25 cellular contexts compared by ENCODE assay signal in genomic region chr4:82591592-82591991, GRCh38. TPM values are rescaled to one million over a fixed set of nuclear protein-coding genes. Genes with fewer than 3 reads are reported as not detected.
"Had no signal": no experiment of that assay in that cellular context is flagged by ENCODE, and none has a peak within 500 bp of the region (broad histone marks: within the 10 kb centered on the region; RNA-seq: fewer than 3 reads in every experiment).

No MANE protein-coding gene starts in this region.

- H3K36me3 ChIP-seq: cardiac muscle cell, gastroesophageal sphincter, left ventricle myocardium inferior, thoracic aorta, vagina, WERI-Rb-1 had no signal

- ATAC-seq: activated CD8-positive, alpha-beta T cell treated with anti-CD3 and anti-CD28 coated beads, Interleukin-2, amount 10 ng/mL, durations not matched to agents 7 days and 5 days; activated naive CD8-positive, alpha-beta T cell treated with anti-CD3 and anti-CD28 coated beads, Interleukin-2, amount 50 U/mL, for 24 hours; body of pancreas; gastroesophageal sphincter; natural killer cell had no signal

- H3K4me1 ChIP-seq: body of pancreas, gastroesophageal sphincter, left ventricle myocardium inferior, vagina had no signal

- H3K9me3 ChIP-seq: body of pancreas, gastroesophageal sphincter, left ventricle myocardium inferior, thoracic aorta, vagina had no signal

- DNase-seq: activated CD4-positive, alpha-beta T cell treated with anti-CD3 and anti-CD28 coated beads for 1 hour; activated CD4-positive, alpha-beta T cell treated with anti-CD3 and anti-CD28 coated beads, Interleukin-2, amount 50 U/mL, for 1 hour; activated CD8-positive, alpha-beta T cell treated with anti-CD3 and anti-CD28 coated beads, Interleukin-2, amount 10 ng/mL, durations not matched to agents 7 days and 5 days; activated gamma-delta T cell; activated naive CD4-positive, alpha-beta T cell treated with anti-CD3 and anti-CD28 coated beads, Interleukin-2, amount 50 U/mL, for 16 hours; activated naive CD8-positive, alpha-beta T cell treated with anti-CD3 and anti-CD28 coated beads, Interleukin-2, amount 50 U/mL, for 24 hours; anterior cingulate cortex; body of pancreas; head of caudate nucleus; hypothalamus; left ventricle myocardium inferior; mammary epithelial cell; midbrain; natural killer cell; retina; stimulated activated CD4-positive, alpha-beta T cell treated with anti-CD3 and anti-CD28 coated beads, Interleukin-2, amount 100 ng/mL, for 48 hours; stimulated activated CD8-positive, alpha-beta memory T cell treated with anti-CD3 and anti-CD28 coated beads, Interleukin-4, amount 100 ng/mL, for 48 hours; stimulated activated naive CD4-positive, alpha-beta T cell treated with Interleukin-2 at 50 U/mL for 16 hours; WERI-Rb-1 had no signal

- H3K4me3 ChIP-seq: body of pancreas, cardiac muscle cell, gastroesophageal sphincter, left ventricle myocardium inferior, thoracic aorta, vagina had no signal

- H3K27me3 ChIP-seq: body of pancreas, cardiac muscle cell, gastroesophageal sphincter, vagina had no signal

- H3K27ac ChIP-seq: body of pancreas, cardiac muscle cell, epithelial cell of prostate, gastroesophageal sphincter, left ventricle myocardium inferior, thoracic aorta, vagina, WERI-Rb-1 had no signal

RNA-seq across cellular contexts. Expression of gene TMEM150C, which starts 29.8 kb away (rescaled TPM):
- total RNA-seq: activated CD8-positive, alpha-beta T cell treated with anti-CD3 and anti-CD28 coated beads, Interleukin-2, amount 10 ng/mL, durations not matched to agents 7 days and 5 days; activated T-helper 1 cell treated with anti-CD3 and anti-CD28 coated beads, Interleukin-12 subunit alpha, Interleukin-12 subunit beta, Interleukin-2, Interleukin-4 antibody, amounts not matched to agents 30 ng/mL and 10 ng/mL and 1 ng/mL, durations not matched to agents 14 hours and 24 hours and 36 hours; natural killer cell had no signal
